In genomic region chr10:119103687-119104652, GRCh38 we compare ENCODE assay signal across 1 cellular context.
TF ChIP-seq lines count a peak whose summit lies in the region.

Gene DENND10, plus strand, starts transcription at chr10:119104113. Its CDS starts 30 bp downstream, at chr10:119104143.

TF ChIP-seq in HEK293, 187 proteins besides CTCF, POLR2A, EP300 and RAD21 (continued from another document):
- TF ChIP-seq PRDM4 (tag by site-specific recombination; IDR thresholded peaks at IDR 0.05): no peak
- peak; percentile 52; the same call in 1 of the 2 replicates for TF ChIP-seq ZXDB (tag by site-specific recombination; IDR thresholded peaks at IDR 0.05)
- TF ChIP-seq ZNF692 (tag by site-specific recombination; IDR thresholded peaks at IDR 0.05): peak; percentile 35; the same call in 1 of the 2 replicates
- TF ChIP-seq ZNF776 (tag by site-specific recombination; IDR thresholded peaks at IDR 0.05; ENCODE audit: borderline replicate concordance): no peak
- TF ChIP-seq SP3 (tag by site-specific recombination; IDR thresholded peaks at IDR 0.05): peak; percentile 42
- no peak for TF ChIP-seq ZBTB17 (tag by site-specific recombination; IDR thresholded peaks at IDR 0.05)
- no peak for TF ChIP-seq ZNF580 (tag by site-specific recombination; IDR thresholded peaks at IDR 0.05)
- TF ChIP-seq ZNF830 (tag by site-specific recombination; IDR thresholded peaks at IDR 0.05; ENCODE audit: low read depth): no peak
- no peak for TF ChIP-seq ZNF416 (tag by site-specific recombination; IDR thresholded peaks at IDR 0.05)
- no peak for TF ChIP-seq ZNF426 (tag by site-specific recombination; IDR thresholded peaks at IDR 0.05)
- peak; percentile 67 for TF ChIP-seq ZBTB26 (tag by site-specific recombination; optimal IDR thresholded peaks at IDR 0.05)
- no peak for TF ChIP-seq ZNF148 (tag by site-specific recombination; IDR thresholded peaks at IDR 0.05; ENCODE audit: borderline replicate concordance)
- no peak for TF ChIP-seq ZNF341 (tag by site-specific recombination; IDR thresholded peaks at IDR 0.05; ENCODE audit: low read depth)
- 0 out of 2 replicates have a peak, but pooled peaks have one; percentile 14 for TF ChIP-seq KLF1 (tag by site-specific recombination; IDR thresholded peaks at IDR 0.05)
- no peak for TF ChIP-seq ZNF654 (tag by site-specific recombination; IDR thresholded peaks at IDR 0.05; ENCODE audit: low read depth)
- no peak for TF ChIP-seq ZNF473 (tag by site-specific recombination; IDR thresholded peaks at IDR 0.05)
- TF ChIP-seq KLF16 (tag by site-specific recombination; IDR thresholded peaks at IDR 0.05): no peak
- no peak for TF ChIP-seq ZNF677 (tag by site-specific recombination; IDR thresholded peaks at IDR 0.05)
- TF ChIP-seq INSM2 (tag by site-specific recombination; IDR thresholded peaks at IDR 0.05): 0 out of 2 replicates have a peak, but pooled peaks have one; percentile 11
- TF ChIP-seq ZNF324 (tag by site-specific recombination; IDR thresholded peaks at IDR 0.05): no peak
- no peak for TF ChIP-seq OSR2 (tag by site-specific recombination; IDR thresholded peaks at IDR 0.05)
- no peak for TF ChIP-seq OVOL3 (tag by site-specific recombination; IDR thresholded peaks at IDR 0.05)
